Comparison of ENCODE assay signal across 16 cellular contexts in the genomic region with DNA sequence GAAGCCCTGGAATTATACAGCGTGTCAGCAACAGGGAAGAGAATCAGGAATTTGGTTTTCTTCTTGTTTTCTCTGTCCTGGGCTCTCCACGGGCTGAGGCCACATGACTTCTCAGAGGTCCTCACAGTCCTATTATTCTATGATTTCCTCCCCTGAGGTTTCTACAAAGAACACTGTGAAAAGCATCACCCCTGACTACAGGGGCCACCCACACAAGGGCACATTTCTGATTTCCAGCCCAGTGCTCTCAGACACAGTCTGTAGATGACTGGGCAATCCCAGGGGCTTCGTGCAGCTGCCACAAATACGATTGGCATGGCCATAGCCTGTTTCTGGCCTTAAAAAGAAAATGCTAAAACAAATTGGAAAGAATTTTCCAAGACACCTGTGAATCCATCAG.
"Had no signal": no experiment of that assay in that cellular context is flagged by ENCODE, and none has a peak within 500 bp of the region (broad histone marks: within the 10 kb centered on the region; RNA-seq: fewer than 3 reads in every experiment).

No MANE protein-coding gene starts in this region.

- H3K9me3 ChIP-seq: esophagus muscularis mucosa, neutrophil, pancreas had no signal

- ATAC-seq: activated naive CD4-positive, alpha-beta T cell treated with anti-CD3 and anti-CD28 coated beads, Interleukin-2, amount 50 U/mL, for 72 hours; naive thymus-derived CD8-positive, alpha-beta T cell; pancreas; sciatic nerve had no signal

- H3K27ac ChIP-seq: esophagus muscularis mucosa, neutrophil, pancreas, VCaP had no signal

- H3K27ac Mint-ChIP-seq: activated naive CD4-positive, alpha-beta T cell treated with anti-CD3 and anti-CD28 coated beads, Interleukin-2, amount 50 U/mL, for 72 hours; activated T-helper 1 cell treated with anti-CD3 and anti-CD28 coated beads, Interleukin-12 subunit alpha, Interleukin-12 subunit beta, Interleukin-2, Interleukin-4 antibody, amounts not matched to agents 30 ng/mL and 10 ng/mL and 1 ng/mL, durations not matched to agents 14 hours and 24 hours and 36 hours; dendritic cell treated with granulocyte-macrophage colony-stimulating factor and Interleukin-4, amounts not matched to agents 40 ng/mL and 50 ng/mL, for 4 days; naive thymus-derived CD8-positive, alpha-beta T cell had no signal

- H3K36me3 ChIP-seq: esophagus muscularis mucosa, neutrophil, pancreas had no signal

- DNase-seq: activated CD4-positive, alpha-beta T cell treated with anti-CD3 and anti-CD28 coated beads, Interleukin-2, amount 50 U/mL, for 48 hours; activated gamma-delta T cell treated with Interleukin-2 at 50 U/mL for 16 hours; effector memory CD4-positive, alpha-beta T cell; mesenchymal stem cell; naive thymus-derived CD8-positive, alpha-beta T cell; pancreas; stimulated activated CD4-positive, alpha-beta T cell treated with anti-CD3 and anti-CD28 coated beads, Interleukin-4, amount 100 ng/mL, for 24 hours; stimulated activated naive CD4-positive, alpha-beta T cell had no signal

- H3K9me3 Mint-ChIP-seq: activated naive CD4-positive, alpha-beta T cell treated with anti-CD3 and anti-CD28 coated beads, Interleukin-2, amount 50 U/mL, for 72 hours; activated T-helper 1 cell treated with anti-CD3 and anti-CD28 coated beads, Interleukin-12 subunit alpha, Interleukin-12 subunit beta, Interleukin-2, Interleukin-4 antibody, amounts not matched to agents 30 ng/mL and 10 ng/mL and 1 ng/mL, durations not matched to agents 14 hours and 24 hours and 36 hours; dendritic cell treated with granulocyte-macrophage colony-stimulating factor and Interleukin-4, amounts not matched to agents 40 ng/mL and 50 ng/mL, for 4 days; naive thymus-derived CD8-positive, alpha-beta T cell had no signal

- H3K4me3 ChIP-seq: esophagus muscularis mucosa, pancreas had no signal

- H3K4me3 Mint-ChIP-seq: activated T-helper 1 cell treated with anti-CD3 and anti-CD28 coated beads, Interleukin-12 subunit alpha, Interleukin-12 subunit beta, Interleukin-2, Interleukin-4 antibody, amounts not matched to agents 30 ng/mL and 10 ng/mL and 1 ng/mL, durations not matched to agents 14 hours and 24 hours and 36 hours; dendritic cell treated with granulocyte-macrophage colony-stimulating factor and Interleukin-4, amounts not matched to agents 40 ng/mL and 50 ng/mL, for 4 days; naive thymus-derived CD8-positive, alpha-beta T cell had no signal

- H3K4me1 Mint-ChIP-seq: naive thymus-derived CD8-positive, alpha-beta T cell had no signal

- FAIRE-seq: endothelial cell of umbilical vein, pancreas had no signal

- H3K4me1 ChIP-seq: esophagus muscularis mucosa had no signal

- H3K36me3 Mint-ChIP-seq: activated naive CD4-positive, alpha-beta T cell treated with anti-CD3 and anti-CD28 coated beads, Interleukin-2, amount 50 U/mL, for 72 hours; naive thymus-derived CD8-positive, alpha-beta T cell had no signal
